Comparison of ENCODE assay signal across 27 cellular contexts in genomic region chr18:74454279-74454741, GRCh38. TPM values are rescaled to one million over a fixed set of nuclear protein-coding genes. Genes with fewer than 3 reads are reported as not detected.
DNase-seq lines count a peak whose midpoint lies in the region; ATAC-seq, FAIRE-seq and TF ChIP-seq lines count a peak whose summit lies in the region.
"Had no signal": no experiment of that assay in that cellular context is flagged by ENCODE, and none has a peak within 500 bp of the region (broad histone marks: within the 10 kb centered on the region; RNA-seq: fewer than 3 reads in every experiment).

No MANE protein-coding gene starts in this region.

- H3K4me2 ChIP-seq in neuronal stem cell (ENCODE audit: insufficient read depth, low read length, poor library complexity, severe bottlenecking), result peak overlapping the region; percentile 11

- peak overlapping the region; percentile 39 for H2BK5ac ChIP-seq in neuronal stem cell (ENCODE audit: low read length)

- H3K27me3 ChIP-seq in left ventricle myocardium inferior (ENCODE audit: low read depth) (peaks cover 23% of the 10 kb centered on the region), neuronal stem cell (ENCODE audit: control insufficient read depth in 3 of 3, insufficient read depth in 3 of 3, low read depth in 1 of 3, low read length in 3 of 3) (peaks cover 0 to 92% (median 2%) of the 10 kb centered on the region in 3 experiments)

- H3K9me3 ChIP-seq in left ventricle myocardium inferior (replicated peaks), result no peaks in the 10 kb centered on the region
- no peaks in the 10 kb centered on the region for H3K9me3 ChIP-seq in neuronal stem cell (replicated peaks in 1 of 2; ENCODE audit: control insufficient read depth in 2 of 2, insufficient read depth in 1 of 2, low read depth in 1 of 2, low read length in 2 of 2)
- H3K9me3 ChIP-seq: left lung, Peyer's patch, psoas muscle, SJSA1, upper lobe of right lung had no signal

- H3K4me1 ChIP-seq in left ventricle myocardium inferior (peaks cover 97% of the 10 kb centered on the region), neuronal stem cell (ENCODE audit: control insufficient read depth in 2 of 2, insufficient read depth in 1 of 2, low read depth in 1 of 2, low read length in 2 of 2) (peaks cover 5 to 49% of the 10 kb centered on the region in 2 donors)
- H3K4me1 ChIP-seq: psoas muscle, SJSA1 had no signal

- no peak overlapping the region for H2BK15ac ChIP-seq in neuronal stem cell (ENCODE audit: low read length)

- no peak overlapping the region for H4K91ac ChIP-seq in neuronal stem cell (ENCODE audit: low read depth, low read length, poor library complexity)

- FAIRE-seq in RCC 7860 (lab: Jason Lieb, UNC), result no peak
- FAIRE-seq: TTC549 had no signal

- H2AK5ac ChIP-seq in neuronal stem cell (ENCODE audit: low read depth, low read length), result peak overlapping the region; percentile 70

- H3K14ac ChIP-seq in neuronal stem cell (ENCODE audit: low read length), result no peak overlapping the region

- H3K36me3 ChIP-seq in left ventricle myocardium inferior (no peaks in the 10 kb centered on the region), neuronal stem cell (replicated peaks in 1 of 2; ENCODE audit: control insufficient read depth in 2 of 2, insufficient read depth in 2 of 2, low read length in 2 of 2) (no peaks in the 10 kb centered on the region)
- H3K36me3 ChIP-seq: left lung, Peyer's patch, SJSA1, upper lobe of right lung had no signal

- intact Hi-C loops in left ventricle myocardium inferior (cut with micrococcal nuclease) (no loop called here), Right ventricle myocardium superior (cut with DNase I) (no loop called here)

- H3K9ac ChIP-seq in neuronal stem cell (ENCODE audit: low read depth, low read length, poor library complexity), result no peak overlapping the region

- DNase-seq in left ventricle myocardium inferior, result no peak
- DNase-seq in Right ventricle myocardium superior, result no peak
- peak; percentile 96 for DNase-seq in globus pallidus (ENCODE audit: low spot score)
- peak; percentile 20 for DNase-seq in neuronal stem cell (ENCODE audit: low spot score)
- DNase-seq in RCC 7860 (ENCODE audit: low spot score), result no peak
- no peak for DNase-seq in NCI-H1417 treated with DMSO at 0.1 percent for 48 hours (lab: John Stamatoyannopoulos, UW)
- DNase-seq in coronary artery (ENCODE audit: low spot score), result no peak
- DNase-seq: activated gamma-delta T cell; activated naive CD8-positive, alpha-beta T cell treated with anti-CD3 and anti-CD28 coated beads, Interleukin-2, amount 50 U/mL, for 24 hours; AML-193; DMS79; HCEC 1CT; Kasumi-1; left lung; NCI-H1694; NCI-H524; nephron progenitor cell; Peyer's patch; psoas muscle; T-helper 1 cell; upper lobe of right lung had no signal

- TF ChIP-seq CTCF in left ventricle myocardium inferior (IDR thresholded peaks at IDR 0.05; ENCODE audit: borderline replicate concordance), result no peak
- no peak for TF ChIP-seq CTCF in coronary artery (IDR thresholded peaks at IDR 0.05)

- WGBS in neuronal stem cell (ENCODE audit: extremely low coverage in 2 of 2, insufficient read length in 2 of 2, insufficient replicate concordance in 1 of 2), 2 donors, result no CpG with 5 or more reads among the region's 9 CpGs

- H2BK120ac ChIP-seq in neuronal stem cell (ENCODE audit: low read depth, low read length), result no peak overlapping the region

- H3K27ac ChIP-seq in left ventricle myocardium inferior (replicated peaks) (peak overlapping the region; percentile 94), neuronal stem cell (replicated peaks; ENCODE audit: low read length) (peak overlapping the region; percentile 92), coronary artery (no peak overlapping the region)
- H3K27ac ChIP-seq: left lung, Peyer's patch, psoas muscle, SJSA1, skin epidermis, upper lobe of right lung had no signal

- H3K4me3 ChIP-seq in left ventricle myocardium inferior (peak overlapping the region; percentile 82), neuronal stem cell (ENCODE audit: low read length in 2 of 2) (no peak overlapping the region), coronary artery (no peak overlapping the region)
- H3K4me3 ChIP-seq: left lung, Peyer's patch, psoas muscle, SJSA1, skin epidermis, upper lobe of right lung had no signal

- no peak overlapping the region for H4K8ac ChIP-seq in neuronal stem cell (ENCODE audit: low read depth, low read length)

- H3K23ac ChIP-seq in neuronal stem cell (ENCODE audit: low read depth, low read length, poor library complexity), result no peak overlapping the region

- no peak overlapping the region for H3K4ac ChIP-seq in neuronal stem cell (ENCODE audit: low read length)

- H2BK12ac ChIP-seq in neuronal stem cell (ENCODE audit: low read length), result no peak overlapping the region

- H3K79me1 ChIP-seq in neuronal stem cell (ENCODE audit: low read depth, low read length), result no peaks in the 10 kb centered on the region

- peak overlapping the region; percentile 68 for H3K18ac ChIP-seq in neuronal stem cell (ENCODE audit: low read length)

- H2AFZ ChIP-seq in neuronal stem cell (ENCODE audit: low read length), result no peak overlapping the region

- ATAC-seq in Right ventricle myocardium superior (ENCODE audit: poor library complexity) (no peak), GM18907 (IDR thresholded peaks at IDR 0.05; ENCODE audit: unreplicated experiment) (no peak)
- ATAC-seq: activated naive CD8-positive, alpha-beta T cell treated with anti-CD3 and anti-CD28 coated beads, Interleukin-2, amount 50 U/mL, for 24 hours; left lung; psoas muscle; upper lobe of right lung had no signal

RNA-seq across cellular contexts. Expression of gene DIPK1C, which starts 2.8 kb away (rescaled TPM):
- 6.4 TPM for total RNA-seq in left ventricle myocardium inferior
- total RNA-seq in Right ventricle myocardium superior, result 3.3 TPM
- polyA plus RNA-seq in neuronal stem cell (2013, experiment 1 of 2), result 15.9 TPM
- polyA plus RNA-seq in neuronal stem cell (2013, experiment 2 of 2), result 15.6 TPM
- total RNA-seq: A172, left lung, mononuclear cell, SJSA1, upper lobe of right lung had no signal

RNA-seq across cellular contexts. Expression of gene CNDP2, which starts 41.9 kb away (rescaled TPM):
- 71.0 TPM for total RNA-seq in left ventricle myocardium inferior
- total RNA-seq in Right ventricle myocardium superior, result 54.5 TPM
- polyA plus RNA-seq in neuronal stem cell (2013, experiment 1 of 2), result 104 TPM
- polyA plus RNA-seq in neuronal stem cell (2013, experiment 2 of 2), result 104 TPM

Comparison
In these comparisons a context has a peak if more than half of its experiments do, and no peak if none do; other contexts are left out.
1. DNase-seq: peak in globus pallidus (single experiment) and neuronal stem cell (single experiment); none in left ventricle myocardium inferior (single experiment), Right ventricle myocardium superior (single experiment), RCC 7860 (single experiment), NCI-H1417 treated with DMSO at 0.1 percent for 48 hours (single experiment) and coronary artery (single experiment).
2. H3K27ac ChIP-seq: peak in left ventricle myocardium inferior (single experiment) and neuronal stem cell (single experiment); none in coronary artery (0 of 2).